Comparison of ENCODE assay signal across 1 cellular context in the genomic region with DNA sequence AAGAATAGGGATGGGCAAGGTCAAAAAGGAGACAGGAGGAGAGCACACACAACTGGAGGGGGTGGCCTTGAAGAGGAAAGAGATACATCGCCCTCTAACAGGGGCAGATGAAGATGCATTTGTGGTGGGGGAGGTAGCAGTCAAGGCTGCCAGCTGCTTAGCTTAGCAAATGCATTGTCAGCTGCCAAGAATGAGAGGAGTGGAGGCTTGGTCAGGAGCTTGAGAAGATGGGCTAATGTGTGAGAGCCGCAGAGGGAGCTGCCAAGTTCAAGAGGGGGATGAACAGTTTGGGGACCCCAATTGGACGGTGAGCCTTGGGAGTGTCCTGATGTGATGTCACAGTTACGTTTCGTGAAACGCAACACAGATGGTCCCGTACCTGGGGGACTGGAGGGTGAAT.
TF ChIP-seq lines count a peak whose summit lies in the region.

No MANE protein-coding gene starts in this region.

TF ChIP-seq in IMR-90, 13 proteins besides CTCF, POLR2A, EP300 and RAD21:
- TF ChIP-seq NFE2L2 (IDR thresholded peaks at IDR 0.05; ENCODE audit: low read depth, low read length) (no peak), FOS (IDR thresholded peaks at IDR 0.05; ENCODE audit: low read depth, low read length) (no peak), MXI1 (IDR thresholded peaks at IDR 0.05; ENCODE audit: borderline replicate concordance, low read depth, low read length) (no peak), MAFK (IDR thresholded peaks at IDR 0.05; ENCODE audit: low read depth, low read length) (no peak), CHD1 (IDR thresholded peaks at IDR 0.05; ENCODE audit: low read depth, low read length) (no peak), RFX5 (IDR thresholded peaks at IDR 0.05; ENCODE audit: low read depth, low read length) (no peak)
- TF ChIP-seq, protein P1, sequence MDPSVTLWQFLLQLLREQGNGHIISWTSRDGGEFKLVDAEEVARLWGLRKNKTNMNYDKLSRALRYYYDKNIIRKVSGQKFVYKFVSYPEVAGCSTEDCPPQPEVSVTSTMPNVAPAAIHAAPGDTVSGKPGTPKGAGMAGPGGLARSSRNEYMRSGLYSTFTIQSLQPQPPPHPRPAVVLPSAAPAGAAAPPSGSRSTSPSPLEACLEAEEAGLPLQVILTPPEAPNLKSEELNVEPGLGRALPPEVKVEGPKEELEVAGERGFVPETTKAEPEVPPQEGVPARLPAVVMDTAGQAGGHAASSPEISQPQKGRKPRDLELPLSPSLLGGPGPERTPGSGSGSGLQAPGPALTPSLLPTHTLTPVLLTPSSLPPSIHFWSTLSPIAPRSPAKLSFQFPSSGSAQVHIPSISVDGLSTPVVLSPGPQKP (IDR thresholded peaks at IDR 0.05; ENCODE audit: borderline replicate concordance, low read depth, low read length): no peak
